ENCODE assay signal across 30 cellular contexts in the genomic region with DNA sequence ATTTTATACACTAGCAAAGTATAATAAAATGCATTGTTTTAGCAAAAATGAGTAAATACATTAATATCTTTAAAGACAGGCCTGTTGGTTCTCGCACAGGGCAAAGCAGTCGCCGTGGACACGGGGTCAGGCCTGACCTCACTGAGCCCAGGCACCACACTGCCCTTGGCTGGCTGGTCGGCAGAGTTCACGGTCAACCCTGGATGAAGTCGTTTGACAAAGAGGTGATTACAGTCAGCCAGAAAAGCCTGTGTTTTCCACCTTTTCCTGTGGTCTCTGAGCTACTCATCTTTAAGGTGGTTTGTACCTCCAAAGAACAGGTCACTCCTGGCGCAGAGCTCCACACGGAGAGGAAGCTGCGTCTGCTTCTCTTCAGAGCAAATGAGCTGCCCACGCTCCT.
DNase-seq lines count a peak whose midpoint lies in the region; ATAC-seq and TF ChIP-seq lines count a peak whose summit lies in the region.
"Had no signal": no experiment of that assay in that cellular context is flagged by ENCODE, and none has a peak within 500 bp of the region (broad histone marks: within the 10 kb centered on the region; RNA-seq: fewer than 3 reads in every experiment).

No MANE protein-coding gene starts in this region.

- 88 to 95% methylated on average over 11 of the region's 11 CpGs for WGBS in endodermal cell (ENCODE audit: insufficient coverage in 1 of 2, insufficient read length in 1 of 2), 2 experiments

- TF ChIP-seq CTCF in endodermal cell (conservative IDR thresholded peaks at IDR 0.05) (no peak), GM20000 (IDR thresholded peaks at IDR 0.05; ENCODE audit: extremely low read depth, missing control alignments) (no peak), upper lobe of right lung (IDR thresholded peaks at IDR 0.05) (no peak)

- H3K9ac ChIP-seq in endodermal cell (ENCODE audit: extremely low read depth, low read length, poor library complexity, severe bottlenecking): no peak overlapping the region
- H3K9ac ChIP-seq: neural progenitor cell, SK-N-SH had no signal

- DNase-seq in cardiac septum (ENCODE audit: low spot score) (peak; percentile 58), Right ventricle myocardium superior (no peak), endodermal cell (peak; percentile 24), posterior vena cava (ENCODE audit: low spot score) (peak; percentile 78), ureter (ENCODE audit: low spot score) (peak; percentile 18), NCI-H1930 (lab: John Stamatoyannopoulos, UW) (no peak), GM20000 (ENCODE audit: low spot score) (no peak), upper lobe of right lung (no peak)
- DNase-seq: activated CD4-positive, alpha-beta T cell treated with anti-CD3 and anti-CD28 coated beads, Interleukin-2, amount 10 ng/mL, durations not matched to agents 24 days and 14 days; amniotic stem cell; brain microvascular endothelial cell; Karpas-422; mesenchymal stem cell; NCI-H2029 treated with DMSO at 0.1 percent for 48 hours; NCI-H526; SK-N-SH had no signal

- H3K9me3 ChIP-seq in endodermal cell (ENCODE audit: control insufficient read depth, low read length) (no peaks in the 10 kb centered on the region), upper lobe of right lung (no peaks in the 10 kb centered on the region)
- H3K9me3 ChIP-seq: HAP-1, right lobe of liver, vagina had no signal

- ATAC-seq in Right ventricle myocardium superior (ENCODE audit: poor library complexity): no peak
- no peak for ATAC-seq in upper lobe of right lung
- ATAC-seq: CD8-positive, alpha-beta T cell; GM12878; right lobe of liver; stimulated activated memory B cell treated with anti-CD40 and anti-IgM and Interleukin-4, amounts not matched to agents 10 μg/mL and 1 μg/mL and 100 μg/mL, for 72 hours; WTC11 had no signal

- no peaks in the 10 kb centered on the region for H3K27me3 Mint-ChIP-seq in endodermal cell (ENCODE audit: insufficient read depth)

- no peak overlapping the region for H3K4me3 ChIP-seq in endodermal cell (ENCODE audit: low read length)
- H3K4me3 ChIP-seq in upper lobe of right lung: no peak overlapping the region
- H3K4me3 ChIP-seq: GM12878, HAP-1, hepatocyte, neural progenitor cell, right lobe of liver, vagina had no signal

- H3K4me1 ChIP-seq in endodermal cell (ENCODE audit: control insufficient read depth, insufficient read depth, low read length) (no peaks in the 10 kb centered on the region), upper lobe of right lung (no peaks in the 10 kb centered on the region)
- H3K4me1 ChIP-seq: HAP-1, right lobe of liver, vagina had no signal

- no peak overlapping the region for H3K4me3 Mint-ChIP-seq in endodermal cell
- H3K4me3 Mint-ChIP-seq: activated CD4-positive, alpha-beta T cell treated with anti-CD3 and anti-CD28 coated beads, Interleukin-2, amount 10 ng/mL, durations not matched to agents 24 days and 14 days; activated naive CD4-positive, alpha-beta T cell treated with anti-CD3 and anti-CD28 coated beads, Interleukin-2, amount 50 U/mL, for 24 hours; activated T-helper 1 cell treated with anti-CD3 and anti-CD28 coated beads, Interleukin-12 subunit alpha, Interleukin-12 subunit beta, Interleukin-2, Interleukin-4 antibody, amounts not matched to agents 30 ng/mL and 10 ng/mL and 1 ng/mL, durations not matched to agents 14 hours and 24 hours and 36 hours; B cell; CD8-positive, alpha-beta T cell; neural progenitor cell; stimulated activated memory B cell treated with anti-CD40 and anti-IgM and Interleukin-4, amounts not matched to agents 10 μg/mL and 1 μg/mL and 100 μg/mL, for 72 hours; WTC11 had no signal

- intact Hi-C loops in cardiac septum (cut with DNase I) (no loop called here), Right ventricle myocardium superior (cut with DNase I) (no loop called here), posterior vena cava (cut with DNase I) (no loop called here), upper lobe of right lung (cut with DNase I) (no loop called here)

- no peaks in the 10 kb centered on the region for H3K27me3 ChIP-seq in endodermal cell (ENCODE audit: control insufficient read depth, insufficient read depth, low read length, poor library complexity, severe bottlenecking)
- H3K27me3 ChIP-seq in upper lobe of right lung: peaks cover 13% of the 10 kb centered on the region
- H3K27me3 ChIP-seq: brain microvascular endothelial cell, hepatocyte, neural progenitor cell, right lobe of liver, vagina had no signal

- no peak overlapping the region for H3K27ac Mint-ChIP-seq in endodermal cell
- H3K27ac Mint-ChIP-seq: activated CD4-positive, alpha-beta T cell treated with anti-CD3 and anti-CD28 coated beads, Interleukin-2, amount 10 ng/mL, durations not matched to agents 24 days and 14 days; activated naive CD4-positive, alpha-beta T cell treated with anti-CD3 and anti-CD28 coated beads, Interleukin-2, amount 50 U/mL, for 24 hours; activated T-helper 1 cell treated with anti-CD3 and anti-CD28 coated beads, Interleukin-12 subunit alpha, Interleukin-12 subunit beta, Interleukin-2, Interleukin-4 antibody, amounts not matched to agents 30 ng/mL and 10 ng/mL and 1 ng/mL, durations not matched to agents 14 hours and 24 hours and 36 hours; B cell; CD8-positive, alpha-beta T cell; neural progenitor cell; progenitor cell of endocrine pancreas; stimulated activated memory B cell treated with anti-CD40 and anti-IgM and Interleukin-4, amounts not matched to agents 10 μg/mL and 1 μg/mL and 100 μg/mL, for 72 hours; WTC11 had no signal

- H3K36me3 Mint-ChIP-seq in endodermal cell (ENCODE audit: low read depth): no peaks in the 10 kb centered on the region
- H3K36me3 Mint-ChIP-seq: activated naive CD4-positive, alpha-beta T cell treated with anti-CD3 and anti-CD28 coated beads, Interleukin-2, amount 50 U/mL, for 24 hours; CD8-positive, alpha-beta T cell; neural progenitor cell; stimulated activated memory B cell treated with anti-CD40 and anti-IgM and Interleukin-4, amounts not matched to agents 10 μg/mL and 1 μg/mL and 100 μg/mL, for 72 hours had no signal

- H3K9me3 Mint-ChIP-seq in endodermal cell: peaks cover 10% of the 10 kb centered on the region
- H3K9me3 Mint-ChIP-seq: activated naive CD4-positive, alpha-beta T cell treated with anti-CD3 and anti-CD28 coated beads, Interleukin-2, amount 50 U/mL, for 24 hours; CD8-positive, alpha-beta T cell had no signal

- H3K36me3 ChIP-seq in endodermal cell (ENCODE audit: control insufficient read depth, insufficient read depth, low read length) (no peaks in the 10 kb centered on the region), upper lobe of right lung (no peaks in the 10 kb centered on the region)
- H3K36me3 ChIP-seq: brain microvascular endothelial cell, HAP-1, neural progenitor cell, right lobe of liver, vagina had no signal

- H3K27ac ChIP-seq in endodermal cell (ENCODE audit: low read depth, low read length) (no peak overlapping the region), upper lobe of right lung (no peak overlapping the region)
- H3K27ac ChIP-seq: brain microvascular endothelial cell, epithelial cell of prostate, hepatocyte, neural progenitor cell, right lobe of liver, vagina had no signal

- peaks cover 1% of the 10 kb centered on the region for H3K4me1 Mint-ChIP-seq in endodermal cell
- H3K4me1 Mint-ChIP-seq: activated CD4-positive, alpha-beta T cell treated with anti-CD3 and anti-CD28 coated beads, Interleukin-2, amount 10 ng/mL, durations not matched to agents 24 days and 14 days; activated naive CD4-positive, alpha-beta T cell treated with anti-CD3 and anti-CD28 coated beads, Interleukin-2, amount 50 U/mL, for 24 hours; B cell had no signal

Comparison
In these comparisons a context has a peak if more than half of its experiments do, and no peak if none do; other contexts are left out.
1. DNase-seq: peak in cardiac septum (single experiment), endodermal cell (single experiment), posterior vena cava (single experiment) and ureter (single experiment); none in Right ventricle myocardium superior (single experiment), NCI-H1930 (0 of 2), GM20000 (single experiment) and upper lobe of right lung (single experiment).